ENCODE assay signal across 9 cellular contexts in the genomic region with DNA sequence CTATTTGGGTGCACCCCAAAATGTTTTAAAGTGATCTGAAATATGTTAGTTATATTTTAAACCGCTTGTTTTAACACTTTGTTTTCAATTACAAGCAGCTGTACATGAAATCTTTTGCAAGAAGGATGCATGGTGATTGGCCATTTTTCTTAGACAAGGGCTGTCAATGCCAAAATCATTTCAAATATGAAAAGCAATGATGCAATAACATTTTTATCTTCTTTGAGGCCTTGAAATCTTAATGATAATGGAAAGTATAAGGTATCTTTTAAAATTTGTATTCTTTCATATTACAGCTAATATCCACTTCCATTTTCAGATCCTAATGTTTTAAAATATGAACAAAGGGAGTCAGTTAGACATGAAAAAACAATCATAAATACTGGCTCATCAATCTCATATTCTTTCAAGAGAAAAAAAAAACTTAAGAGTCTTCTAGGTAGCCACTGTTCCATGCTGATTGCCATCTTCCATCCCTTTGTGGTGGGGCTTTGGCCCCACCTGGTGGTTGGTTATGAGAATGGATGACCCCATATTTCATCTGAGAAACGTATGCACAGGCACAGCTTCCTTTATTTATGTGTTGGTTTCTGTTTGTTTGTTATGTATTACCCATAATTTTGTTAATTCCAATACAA.
A peak's percentile ranks its signal among the peaks of the same experiment; 100 is the strongest.
DNase-seq lines count a peak whose midpoint lies in the region; ATAC-seq and TF ChIP-seq lines count a peak whose summit lies in the region.
"Had no signal": no experiment of that assay in that cellular context is flagged by ENCODE, and none has a peak within 500 bp of the region (broad histone marks: within the 10 kb centered on the region; RNA-seq: fewer than 3 reads in every experiment).

No MANE protein-coding gene starts in this region.

- H3K27me3 ChIP-seq in breast epithelium = no peaks in the 10 kb centered on the region
- H3K27me3 ChIP-seq in lower lobe of right lung (ENCODE audit: low read depth) = no peaks in the 10 kb centered on the region

- no peak overlapping the region for H3K4me3 Mint-ChIP-seq in activated T-cell treated with anti-CD3 and anti-CD28 coated beads, Interleukin-2, amount 50 U/mL, for 72 hours
- no peak overlapping the region for H3K4me3 Mint-ChIP-seq in T-helper 17 cell
- H3K4me3 Mint-ChIP-seq: memory B cell had no signal

- H3K4me1 ChIP-seq in breast epithelium (no peaks in the 10 kb centered on the region), lower lobe of right lung (no peaks in the 10 kb centered on the region)

- H3K27me3 Mint-ChIP-seq in activated T-cell treated with anti-CD3 and anti-CD28 coated beads, Interleukin-2, amount 50 U/mL, for 72 hours (ENCODE audit: low read depth) = no peaks in the 10 kb centered on the region
- no peaks in the 10 kb centered on the region for H3K27me3 Mint-ChIP-seq in T-helper 17 cell
- H3K27me3 Mint-ChIP-seq: memory B cell had no signal

- ATAC-seq in activated T-cell treated with anti-CD3 and anti-CD28 coated beads, Interleukin-2, amount 50 U/mL, for 72 hours (replicated peaks in 1 of 2) = peak in 1 of 2 donors; percentile 46
- peak; percentile 97 for ATAC-seq in GM21423 (IDR thresholded peaks at IDR 0.05; ENCODE audit: unreplicated experiment)
- peak; percentile 98 for ATAC-seq in HG03565 (IDR thresholded peaks at IDR 0.05; ENCODE audit: unreplicated experiment)
- peak in 1 of 2 donors; percentile 65 for ATAC-seq in lower lobe of right lung
- no peak for ATAC-seq in T-helper 17 cell

- H3K36me3 ChIP-seq in breast epithelium = no peaks in the 10 kb centered on the region
- no peaks in the 10 kb centered on the region for H3K36me3 ChIP-seq in lower lobe of right lung

- no peaks in the 10 kb centered on the region for H3K9me3 Mint-ChIP-seq in activated T-cell treated with anti-CD3 and anti-CD28 coated beads, Interleukin-2, amount 50 U/mL, for 72 hours
- H3K9me3 Mint-ChIP-seq: memory B cell had no signal

- H3K4me3 ChIP-seq in breast epithelium (no peak overlapping the region), lower lobe of right lung (no peak overlapping the region)

- no peak overlapping the region for H3K27ac Mint-ChIP-seq in activated T-cell treated with anti-CD3 and anti-CD28 coated beads, Interleukin-2, amount 50 U/mL, for 72 hours
- no peak overlapping the region for H3K27ac Mint-ChIP-seq in T-helper 17 cell
- H3K27ac Mint-ChIP-seq: memory B cell had no signal

- no peak overlapping the region for H3K27ac ChIP-seq in breast epithelium
- no peak overlapping the region for H3K27ac ChIP-seq in lower lobe of right lung

- no peaks in the 10 kb centered on the region for H3K36me3 Mint-ChIP-seq in activated T-cell treated with anti-CD3 and anti-CD28 coated beads, Interleukin-2, amount 50 U/mL, for 72 hours (ENCODE audit: insufficient read depth in 2 of 2)
- no peaks in the 10 kb centered on the region for H3K36me3 Mint-ChIP-seq in T-helper 17 cell (ENCODE audit: low read depth)
- H3K36me3 Mint-ChIP-seq: memory B cell had no signal

- DNase-seq in activated T-cell treated with anti-CD3 and anti-CD28 coated beads, Interleukin-2, amount 50 U/mL, for 72 hours = peak; percentile 1 to 37
- DNase-seq in activated T-cell treated with anti-CD3 and anti-CD28 coated beads for 4 hours (no peak), NOMO-1 (lab: John Stamatoyannopoulos, UW; ENCODE audit: unreplicated experiment in 2 of 2) (peak; percentile 83 to 84), breast epithelium (ENCODE audit: low spot score in 2 of 2) (no peak), lower lobe of right lung (peak; percentile 37), T-helper 17 cell (no peak)

- H3K9me3 ChIP-seq in breast epithelium (no peaks in the 10 kb centered on the region), lower lobe of right lung (no peaks in the 10 kb centered on the region), T-helper 17 cell (ENCODE audit: control insufficient read depth, low read length, poor library complexity, severe bottlenecking) (no peaks in the 10 kb centered on the region)

- no peak for TF ChIP-seq POLR2A in breast epithelium (IDR thresholded peaks at IDR 0.05)

- TF ChIP-seq CTCF in breast epithelium (IDR thresholded peaks at IDR 0.05) (peak in 2 of 3 donors; percentile 32 to 45), lower lobe of right lung (IDR thresholded peaks at IDR 0.05) (peak; percentile 66)

- intact Hi-C loops in breast epithelium (cut with DNase I; ENCODE audit: low total_unique reads) (no loop called here), lower lobe of right lung (cut with DNase I) (no loop called here)

- H3K4me1 Mint-ChIP-seq in activated T-cell treated with anti-CD3 and anti-CD28 coated beads, Interleukin-2, amount 50 U/mL, for 72 hours (ENCODE audit: low read depth) = no peaks in the 10 kb centered on the region
- H3K4me1 Mint-ChIP-seq in T-helper 17 cell = no peaks in the 10 kb centered on the region
- H3K4me1 Mint-ChIP-seq: memory B cell had no signal

Comparison
In these comparisons a context has a peak if more than half of its experiments do, and no peak if none do; other contexts are left out.
1. DNase-seq: peak in activated T-cell treated with anti-CD3 and anti-CD28 coated beads, Interleukin-2, amount 50 U/mL, for 72 hours (2 of 2), NOMO-1 (2 of 2) and lower lobe of right lung (single experiment); none in activated T-cell treated with anti-CD3 and anti-CD28 coated beads for 4 hours (single experiment), breast epithelium (0 of 2) and T-helper 17 cell (0 of 3).